ENCODE assay signal across 21 cellular contexts in the genomic region with DNA sequence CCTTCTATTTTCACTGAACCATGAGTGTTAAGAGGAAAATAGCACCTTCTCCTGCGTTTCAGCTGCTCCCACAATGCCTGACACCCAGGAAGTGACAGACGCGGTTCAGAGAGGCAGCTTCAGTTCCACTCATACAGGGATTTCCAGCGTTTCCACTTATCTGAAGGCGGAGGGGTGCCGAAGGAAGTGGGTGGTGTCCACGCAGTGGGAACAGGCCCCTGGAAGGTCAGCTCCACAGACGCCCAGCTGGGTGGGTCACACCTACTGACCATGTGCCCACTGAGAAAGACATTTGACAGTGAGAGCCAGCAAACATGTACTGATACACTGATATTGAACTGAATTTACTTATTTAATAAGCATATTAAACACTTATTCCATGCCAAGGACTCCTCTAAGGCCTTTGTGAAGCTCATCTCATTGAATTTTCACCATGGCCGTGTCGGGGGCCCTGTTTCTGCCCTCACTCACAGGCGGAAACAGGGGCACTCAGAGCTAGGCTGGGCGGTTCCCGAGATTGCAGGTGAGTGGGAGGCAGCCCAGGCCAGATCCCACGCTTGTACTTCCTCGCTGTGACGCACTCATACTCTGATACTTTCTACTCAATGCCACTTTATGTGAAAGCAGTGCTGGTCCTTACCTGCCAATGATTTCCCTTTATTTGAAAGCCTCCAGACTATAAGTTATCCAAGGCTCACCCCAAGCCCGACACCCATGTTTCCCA.
DNase-seq lines count a peak whose midpoint lies in the region; ATAC-seq and TF ChIP-seq lines count a peak whose summit lies in the region.
"Had no signal": no experiment of that assay in that cellular context is flagged by ENCODE, and none has a peak within 500 bp of the region (broad histone marks: within the 10 kb centered on the region; RNA-seq: fewer than 3 reads in every experiment).

No MANE protein-coding gene starts in this region.

- no peak overlapping the region for H3K27ac ChIP-seq in RWPE2 (ENCODE audit: poor library complexity, severe bottlenecking)
- no peak overlapping the region for H3K27ac ChIP-seq in lower lobe of right lung
- no peak overlapping the region for H3K27ac ChIP-seq in stomach
- H3K27ac ChIP-seq: HL-60, RWPE1 had no signal

- H3K9me3 Mint-ChIP-seq in HFFc6: peaks cover 66% of the 10 kb centered on the region

- H3K27me3 ChIP-seq in RWPE2 (ENCODE audit: insufficient read depth, poor library complexity, severe bottlenecking) (no peaks in the 10 kb centered on the region), lower lobe of right lung (ENCODE audit: low read depth) (no peaks in the 10 kb centered on the region), stomach (peaks cover 0 to 26% (median 0%) of the 10 kb centered on the region in 3 donors)

- peak; percentile 45 for DNase-seq in activated effector memory CD4-positive, alpha-beta T cell treated with anti-CD3 and anti-CD28 coated beads, Interleukin-2, amount 50 U/mL, for 16 hours
- no peak for DNase-seq in activated effector memory CD4-positive, alpha-beta T cell treated with Interleukin-2 at 50 U/mL for 16 hours
- DNase-seq in RWPE2 (ENCODE audit: low spot score): peak; percentile 25
- DNase-seq in lower lobe of right lung: peak; percentile 17
- peak; percentile 17 for DNase-seq in stomach
- DNase-seq in HFFc6: no peak
- no peak for DNase-seq in GM10266 (ENCODE audit: extremely low spot score)
- DNase-seq: 8988T; AML-193; DMS79; MM.1S; NCI-H1048; NCI-H1417 treated with DMSO at 0.1 percent for 48 hours; NCI-H187; NK-92 treated with Interleukin-12 subunit alpha and Interleukin-12 subunit beta, amount 100 ng/mL, for 24 hours; SIG-M5 had no signal

- no peaks in the 10 kb centered on the region for H3K9me3 ChIP-seq in RWPE2 (ENCODE audit: severe bottlenecking)
- no peaks in the 10 kb centered on the region for H3K9me3 ChIP-seq in lower lobe of right lung
- no peaks in the 10 kb centered on the region for H3K9me3 ChIP-seq in stomach

- ATAC-seq in RWPE2 (ENCODE audit: low read depth) (no peak), lower lobe of right lung (no peak), HG03196 (IDR thresholded peaks at IDR 0.05; ENCODE audit: unreplicated experiment) (no peak)
- ATAC-seq: HepG2, K562 had no signal

- TF ChIP-seq POLR2A in stomach (IDR thresholded peaks at IDR 0.05): no peak

- H3K4me1 Mint-ChIP-seq in HFFc6 (ENCODE audit: low read depth): no peaks in the 10 kb centered on the region

- no peaks in the 10 kb centered on the region; the same call in 1 of the 2 replicates for H3K27me3 Mint-ChIP-seq in HFFc6 (ENCODE audit: insufficient read depth)

- no peak overlapping the region for H3K4me3 Mint-ChIP-seq in HFFc6

- peaks cover 3% of the 10 kb centered on the region; the same call in 1 of the 2 replicates for H3K36me3 Mint-ChIP-seq in HFFc6 (ENCODE audit: low read depth)

- intact Hi-C loops in lower lobe of right lung (cut with DNase I) (no loop called here), stomach (cut with DNase I; ENCODE audit: low total_unique reads) (no loop called here)

- no peaks in the 10 kb centered on the region for H3K36me3 ChIP-seq in RWPE2 (ENCODE audit: low read depth)
- no peaks in the 10 kb centered on the region for H3K36me3 ChIP-seq in lower lobe of right lung
- H3K36me3 ChIP-seq in stomach: no peaks in the 10 kb centered on the region

- no peak overlapping the region for H3K27ac Mint-ChIP-seq in HFFc6

- TF ChIP-seq EP300 in stomach (IDR thresholded peaks at IDR 0.05): no peak

- H3K4me3 ChIP-seq in RWPE2 (ENCODE audit: severe bottlenecking): no peak overlapping the region
- no peak overlapping the region for H3K4me3 ChIP-seq in lower lobe of right lung
- no peak overlapping the region for H3K4me3 ChIP-seq in stomach
- H3K4me3 ChIP-seq: K562 had no signal

- WGBS in stomach, 5 donors: 77 to 84% (median 83%) methylated on average over 17 of the region's 17 CpGs

- no peak for TF ChIP-seq CTCF in RWPE2 (IDR thresholded peaks at IDR 0.05; ENCODE audit: poor library complexity, severe bottlenecking)
- TF ChIP-seq CTCF in lower lobe of right lung (IDR thresholded peaks at IDR 0.05): no peak
- no peak for TF ChIP-seq CTCF in stomach (IDR thresholded peaks at IDR 0.05)
- no peak for TF ChIP-seq CTCF in HFFc6 (IDR thresholded peaks at IDR 0.05)
- TF ChIP-seq CTCF in GM10266 (IDR thresholded peaks at IDR 0.05; ENCODE audit: control insufficient read depth, insufficient read depth, low read depth, missing control alignments): no peak

- H3K4me1 ChIP-seq in RWPE2 (ENCODE audit: insufficient read depth, poor library complexity, severe bottlenecking) (no peaks in the 10 kb centered on the region), lower lobe of right lung (no peaks in the 10 kb centered on the region), stomach (no peaks in the 10 kb centered on the region)

Comparison
In these comparisons a context has a peak if more than half of its experiments do, and no peak if none do; other contexts are left out.
1. DNase-seq: peak in activated effector memory CD4-positive, alpha-beta T cell treated with anti-CD3 and anti-CD28 coated beads, Interleukin-2, amount 50 U/mL, for 16 hours (single experiment), RWPE2 (single experiment), lower lobe of right lung (single experiment) and stomach (single experiment); none in activated effector memory CD4-positive, alpha-beta T cell treated with Interleukin-2 at 50 U/mL for 16 hours (single experiment), HFFc6 (single experiment) and GM10266 (single experiment).